ENCODE assay signal across 8 cellular contexts in the genomic region with DNA sequence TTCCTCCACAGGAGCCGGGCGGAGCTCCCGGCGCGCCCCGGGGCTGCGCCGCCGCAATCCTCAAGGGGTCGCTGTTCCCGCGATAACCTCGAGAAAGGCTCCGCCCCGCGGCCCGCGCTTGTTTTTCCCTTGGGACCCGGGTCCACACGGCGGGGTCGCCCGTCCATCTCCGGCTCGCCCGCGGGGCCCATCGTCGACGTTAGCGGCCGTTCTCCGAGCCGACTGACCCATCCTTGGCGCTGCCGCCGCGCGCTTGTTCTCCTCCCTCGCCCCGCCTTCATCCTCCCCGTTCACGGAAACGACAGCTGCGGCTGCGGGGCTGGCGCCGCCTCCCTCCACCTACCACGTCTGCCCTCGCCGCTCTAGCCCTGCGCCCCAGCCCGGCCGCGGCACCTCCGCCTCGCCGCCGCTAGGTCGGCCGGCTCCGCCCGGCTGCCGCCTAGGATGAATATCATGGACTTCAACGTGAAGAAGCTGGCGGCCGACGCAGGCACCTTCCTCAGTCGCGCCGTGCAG. TPM values are rescaled to one million over a fixed set of nuclear protein-coding genes. Genes with fewer than 3 reads are reported as not detected.
DNase-seq lines count a peak whose midpoint lies in the region; ATAC-seq and TF ChIP-seq lines count a peak whose summit lies in the region.

A gene (plus strand): TSS at position 121 of the 516 bp plus-strand sequence. CDS start 324 bp downstream, at position 445.

- POLR2A ChIA-PET in OCI-LY7 (lab: Charles Lee) = interaction anchor here (0.5 to 5.5 kb wide), 16 partner anchors 9 to 1617 kb away, joined by 3 to 48 read pairs (median 4); a partner anchor contains a TSS

- H3K4me1 ChIP-seq in OCI-LY7 (ENCODE audit: insufficient read depth, low read length, poor library complexity, severe bottlenecking) (peaks cover 30% of the 10 kb centered on the region), mononuclear cell (ENCODE audit: insufficient read depth, low read length) (peaks cover 29% of the 10 kb centered on the region)

- peak; percentile 92 for ATAC-seq in GM21528 (IDR thresholded peaks at IDR 0.05; ENCODE audit: low FRiP score, unreplicated experiment)

- intact Hi-C loops in OCI-LY7 (cut with micrococcal nuclease; ENCODE audit: unreplicated experiment) = loop anchor here (1.0 to 10.0 kb wide), 7 partner anchors 87 to 620 kb away; a partner anchor contains a TSS

- H4K20me1 ChIP-seq in OCI-LY7 (ENCODE audit: insufficient read depth, low read length) = peaks cover 27% of the 10 kb centered on the region; the same call in 1 of the 2 replicates

- no TSS peak for BruUV-seq in OCI-LY7 (replicated peaks; lab: Mats Ljungman, UMichigan)

- H3K9me3 ChIP-seq in OCI-LY7 (ENCODE audit: low read length) = no peaks in the 10 kb centered on the region
- H3K9me3 ChIP-seq in mononuclear cell (ENCODE audit: low read depth, low read length) = no peaks in the 10 kb centered on the region

- H3K9me2 ChIP-seq in OCI-LY7 (ENCODE audit: insufficient read depth, low read length) = no peaks in the 10 kb centered on the region

- DNase-seq in DMS153 treated with DMSO at 0.1 percent for 48 hours (lab: John Stamatoyannopoulos, UW; ENCODE audit: unreplicated experiment) (peak; percentile 84), HuH-7.5 (ENCODE audit: low spot score) (peak; percentile 54), OCI-LY7 (ENCODE audit: low spot score) (peak; percentile 93), activated T-cell treated with anti-CD3 and anti-CD28 coated beads for 1 hour (ENCODE audit: low read depth) (peak; percentile 84), epidermal melanocyte (ENCODE audit: insufficient read length, low spot score) (peak; percentile 64)
- peak; percentile 77 to 78 for DNase-seq in stimulated activated CD8-positive, alpha-beta memory T cell treated with anti-CD3 and anti-CD28 coated beads, Interleukin-4, amount 100 ng/mL, for 1 hour (ENCODE audit: low read depth in 2 of 2, low spot score in 1 of 2)

- no peaks in the 10 kb centered on the region for H3K27me3 ChIP-seq in mononuclear cell (ENCODE audit: insufficient read depth, low read length)

- peaks cover 45% of the 10 kb centered on the region for H3K79me2 ChIP-seq in OCI-LY7 (ENCODE audit: insufficient read depth, low read depth, low read length)

- H3K36me3 ChIP-seq in OCI-LY7 (ENCODE audit: insufficient read depth, low read length) = peaks cover 20% of the 10 kb centered on the region

- peak within 1 kb of the TSS; percentile 82 for H3K4me3 ChIP-seq in OCI-LY7 (ENCODE audit: low read depth, low read length, poor library complexity, severe bottlenecking)
- peak within 1 kb of the TSS; percentile 89 for H3K4me3 ChIP-seq in mononuclear cell (ENCODE audit: low read length)

- CTCF ChIA-PET in OCI-LY7 (lab: Charles Lee; ENCODE audit: unreplicated experiment) = interaction anchor here (0.9 to 1.9 kb wide), 2 partner anchors 9 to 122 kb away, joined by 3 to 4 read pairs; no protein-coding TSS in a partner anchor

- peak within 1 kb of the TSS; percentile 90 for H3K4me2 ChIP-seq in OCI-LY7 (ENCODE audit: low read length)

- peak within 1 kb of the TSS; percentile 97 for H2AFZ ChIP-seq in OCI-LY7 (ENCODE audit: low read length)

- peak; percentile 90 for TF ChIP-seq CTCF in OCI-LY7 (conservative IDR thresholded peaks at IDR 0.05; ENCODE audit: low read length)

- peak within 1 kb of the TSS; percentile 89 for H3K27ac ChIP-seq in OCI-LY7 (ENCODE audit: low read depth, low read length, poor library complexity, severe bottlenecking)

RNA-seq across cellular contexts. Expression of the gene that starts here (rescaled TPM):
- total RNA-seq in OCI-LY7 (2014; rRNA removed; shearing (Covaris generic)) = 17.7 and 18.9 TPM in 2 replicates
- total RNA-seq in OCI-LY7 (2022) (37.5 and 39.7 TPM in 2 replicates), mononuclear cell (54.4 TPM)

Comparison
In these comparisons a context has a peak if more than half of its experiments do, and no peak if none do; other contexts are left out.
1. Peak in every context shown above with its lines: DNase-seq, ATAC-seq, H3K4me3 ChIP-seq and H3K27ac ChIP-seq.